In the genomic region with DNA sequence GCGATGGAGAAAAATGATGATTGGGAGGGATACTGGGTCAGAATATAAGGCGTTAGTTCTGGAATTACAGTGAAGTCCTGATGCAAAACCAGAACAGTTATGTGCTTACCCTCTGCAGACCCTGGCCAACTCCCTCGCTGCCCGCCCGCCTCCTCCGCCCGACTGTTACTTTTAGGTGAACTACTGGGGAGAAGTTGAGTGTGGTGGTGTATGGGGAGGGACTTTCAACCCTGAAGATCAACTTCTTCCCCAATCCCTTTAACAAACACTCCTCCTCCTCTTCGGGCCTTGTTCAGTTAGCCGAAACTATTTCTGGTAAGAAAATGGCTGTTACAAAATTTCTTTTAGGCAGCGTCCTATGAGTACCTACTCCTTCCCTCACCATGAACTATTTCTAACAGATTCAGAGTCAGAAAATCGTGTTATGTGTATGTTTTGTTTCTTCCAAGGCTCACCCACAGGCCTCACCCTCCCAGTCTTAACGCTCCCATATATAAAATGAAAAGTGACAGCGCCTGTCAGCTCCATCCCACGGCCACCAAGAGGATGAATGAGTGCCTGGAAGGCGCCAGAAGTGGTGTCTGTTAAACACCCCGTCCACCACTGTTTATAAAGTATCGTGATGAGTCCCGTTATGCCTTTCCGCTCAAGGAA, we compare ENCODE assay signal across 8 cellular contexts. TPM values are rescaled to one million over a fixed set of nuclear protein-coding genes. Genes with fewer than 3 reads are reported as not detected.
DNase-seq lines count a peak whose midpoint lies in the region; ATAC-seq and TF ChIP-seq lines count a peak whose summit lies in the region.

No MANE protein-coding gene starts in this region.

- intact Hi-C loops in psoas muscle (cut with DNase I) = loop anchor here (5.0 kb wide), 4 partner anchors 164 to 329 kb away; a partner anchor contains a TSS

- DNase-seq in GM12865 (ENCODE audit: low read depth) (peak; percentile 21), UCSD-AML1 (lab: John Stamatoyannopoulos, UW; ENCODE audit: unreplicated experiment) (peak; percentile 10), fibroblast of villous mesenchyme (ENCODE audit: low read depth) (peak; percentile 21), psoas muscle (no peak), A172 (ENCODE audit: low spot score) (no peak), NCI-H2196 treated with DMSO at 0.1 percent for 48 hours (lab: John Stamatoyannopoulos, UW; ENCODE audit: unreplicated experiment) (no peak)

- ATAC-seq in HG03039 (IDR thresholded peaks at IDR 0.05; ENCODE audit: unreplicated experiment) (peak; percentile 0), psoas muscle (no peak), GM19397 (IDR thresholded peaks at IDR 0.05; ENCODE audit: unreplicated experiment) (no peak)

- H3K4me1 ChIP-seq in psoas muscle = peaks cover 39% of the 10 kb centered on the region

- H3K27me3 ChIP-seq in psoas muscle (ENCODE audit: insufficient read depth in 3 of 3, low read length in 2 of 3) = no peaks in the 10 kb centered on the region

- H3K4me3 ChIP-seq in GM12865 (ENCODE audit: low read depth, low read length) (peak overlapping the region; percentile 95), fibroblast of villous mesenchyme (ENCODE audit: low read depth, low read length) (peak overlapping the region; percentile 92), psoas muscle (peak overlapping the region; percentile 89)

- peak overlapping the region; percentile 92 for H3K27ac ChIP-seq in psoas muscle

- TF ChIP-seq CTCF in GM12865 (IDR thresholded peaks at IDR 0.05; ENCODE audit: insufficient read depth, low read depth, low read length, missing control alignments) = no peak
- TF ChIP-seq CTCF in fibroblast of villous mesenchyme (IDR thresholded peaks at IDR 0.05; ENCODE audit: insufficient read depth, low read depth, low read length) = no peak
- TF ChIP-seq CTCF in psoas muscle (IDR thresholded peaks at IDR 0.05) = no peak

- WGBS in psoas muscle, 3 donors = 7 to 14% (median 10%) methylated on average over 19 of the region's 19 CpGs

- H3K36me3 ChIP-seq in psoas muscle (ENCODE audit: insufficient read depth in 1 of 2, low read depth in 1 of 2) = no peaks in the 10 kb centered on the region

- H3K9me3 ChIP-seq in psoas muscle = no peaks in the 10 kb centered on the region

RNA-seq across cellular contexts. Expression of a gene that starts 1.3 kb away (rescaled TPM):
- total RNA-seq in fibroblast of villous mesenchyme (15.8 and 19.4 TPM in 2 replicates), psoas muscle (1 to 10 TPM; 3.2 to 4.3 (median 3.6) TPM)
- 10 to 100 TPM in 1 of 3 donors, 1 to 10 TPM in 2; 2.0 to 11.5 (median 2.3) TPM for polyA plus RNA-seq in psoas muscle
- total RNA-seq in A172 (2014; rRNA removed; shearing (Covaris generic)) = 8.3 and 9.4 TPM in 2 replicates

Comparison
In these comparisons a context has a peak if more than half of its experiments do, and no peak if none do; other contexts are left out.
1. DNase-seq: peak in GM12865 (single experiment), UCSD-AML1 (single experiment) and fibroblast of villous mesenchyme (single experiment); none in psoas muscle (0 of 2), A172 (single experiment) and NCI-H2196 treated with DMSO at 0.1 percent for 48 hours (single experiment).
2. Peak in every context shown above with its lines, with median percentiles within 50 percentile points of each other: H3K4me3 ChIP-seq.